ENCODE assay signal across 22 cellular contexts in genomic region chr14:63644741-63645140, GRCh38. TPM values are rescaled to one million over a fixed set of nuclear protein-coding genes. Genes with fewer than 3 reads are reported as not detected.
"Had no signal": no experiment of that assay in that cellular context is flagged by ENCODE, and none has a peak within 500 bp of the region (broad histone marks: within the 10 kb centered on the region; RNA-seq: fewer than 3 reads in every experiment).

No MANE protein-coding gene starts in this region.

- H3K9me3 ChIP-seq: ascending aorta, transverse colon, uterus had no signal

- DNase-seq: activated B cell treated with CpG ODN at 0.5 μM for 24 hours; activated CD4-positive, alpha-beta T cell treated with anti-CD3 and anti-CD28 coated beads, Interleukin-2, amount 10 ng/mL, durations not matched to agents 24 days and 14 days; brain microvascular endothelial cell; effector memory CD4-positive, alpha-beta T cell; glutamatergic neuron; midbrain; nucleus accumbens; right cardiac atrium; stimulated activated CD4-positive, alpha-beta T cell treated with anti-CD3 and anti-CD28 coated beads, Interleukin-1b, Interleukin-23, amount 100 ng/mL, for 48 hours; stimulated activated naive B cell treated with anti-CD40 and anti-IgM and Interleukin-4, amounts not matched to agents 10 μg/mL and 1 μg/mL and 100 μg/mL, for 72 hours; SW 1271; T-helper 17 cell; transverse colon; uterus had no signal

- H3K27ac ChIP-seq: ascending aorta, brain microvascular endothelial cell, hepatocyte, parathyroid adenoma, SK-N-MC, transverse colon, uterus had no signal

- H3K27ac Mint-ChIP-seq: activated B cell treated with CpG ODN at 0.5 μM for 24 hours; activated CD4-positive, alpha-beta T cell treated with anti-CD3 and anti-CD28 coated beads, Interleukin-2, amount 10 ng/mL, durations not matched to agents 24 days and 14 days; activated T-helper 17 cell treated with anti-CD3 and anti-CD28 coated beads, Interleukin-2, amount 50 U/mL, for 72 hours; nephron; stimulated activated naive B cell treated with anti-CD40 and anti-IgM and Interleukin-4, amounts not matched to agents 10 μg/mL and 1 μg/mL and 100 μg/mL, for 72 hours had no signal

- H3K4me3 Mint-ChIP-seq: activated B cell treated with CpG ODN at 0.5 μM for 24 hours; activated CD4-positive, alpha-beta T cell treated with anti-CD3 and anti-CD28 coated beads, Interleukin-2, amount 10 ng/mL, durations not matched to agents 24 days and 14 days; activated T-helper 17 cell treated with anti-CD3 and anti-CD28 coated beads, Interleukin-2, amount 50 U/mL, for 72 hours; central memory CD8-positive, alpha-beta T cell; nephron; stimulated activated naive B cell treated with anti-CD40 and anti-IgM and Interleukin-4, amounts not matched to agents 10 μg/mL and 1 μg/mL and 100 μg/mL, for 72 hours; T-helper 17 cell had no signal

- H3K36me3 ChIP-seq: ascending aorta, brain microvascular endothelial cell, transverse colon, uterus had no signal

- H3K27me3 ChIP-seq: ascending aorta, brain microvascular endothelial cell, hepatocyte, transverse colon, uterus had no signal

- H3K4me3 ChIP-seq: ascending aorta, hepatocyte, SK-N-MC, transverse colon, uterus had no signal

- H3K27me3 Mint-ChIP-seq: activated B cell treated with CpG ODN at 0.5 μM for 24 hours; activated CD4-positive, alpha-beta T cell treated with anti-CD3 and anti-CD28 coated beads, Interleukin-2, amount 10 ng/mL, durations not matched to agents 24 days and 14 days; activated T-helper 17 cell treated with anti-CD3 and anti-CD28 coated beads, Interleukin-2, amount 50 U/mL, for 72 hours; central memory CD8-positive, alpha-beta T cell; stimulated activated naive B cell treated with anti-CD40 and anti-IgM and Interleukin-4, amounts not matched to agents 10 μg/mL and 1 μg/mL and 100 μg/mL, for 72 hours; T-helper 17 cell had no signal

- ATAC-seq: activated T-helper 17 cell treated with anti-CD3 and anti-CD28 coated beads, Interleukin-2, amount 50 U/mL, for 72 hours; esophagus mucosa; right cardiac atrium; stimulated activated naive B cell treated with anti-CD40 and anti-IgM and Interleukin-4, amounts not matched to agents 10 μg/mL and 1 μg/mL and 100 μg/mL, for 72 hours; T-helper 17 cell had no signal

- H3K4me1 Mint-ChIP-seq: nephron had no signal

- H3K4me1 ChIP-seq: uterus had no signal

- H3K9me3 Mint-ChIP-seq: activated B cell treated with CpG ODN at 0.5 μM for 24 hours; activated CD4-positive, alpha-beta T cell treated with anti-CD3 and anti-CD28 coated beads, Interleukin-2, amount 10 ng/mL, durations not matched to agents 24 days and 14 days; activated T-helper 17 cell treated with anti-CD3 and anti-CD28 coated beads, Interleukin-2, amount 50 U/mL, for 72 hours; central memory CD8-positive, alpha-beta T cell; nephron; stimulated activated naive B cell treated with anti-CD40 and anti-IgM and Interleukin-4, amounts not matched to agents 10 μg/mL and 1 μg/mL and 100 μg/mL, for 72 hours had no signal

RNA-seq across cellular contexts. Expression of gene WDR89, which starts 3.1 kb away (rescaled TPM):
- total RNA-seq: ascending aorta had no signal
